Comparison of ENCODE assay signal across 1 cellular context in the genomic region with DNA sequence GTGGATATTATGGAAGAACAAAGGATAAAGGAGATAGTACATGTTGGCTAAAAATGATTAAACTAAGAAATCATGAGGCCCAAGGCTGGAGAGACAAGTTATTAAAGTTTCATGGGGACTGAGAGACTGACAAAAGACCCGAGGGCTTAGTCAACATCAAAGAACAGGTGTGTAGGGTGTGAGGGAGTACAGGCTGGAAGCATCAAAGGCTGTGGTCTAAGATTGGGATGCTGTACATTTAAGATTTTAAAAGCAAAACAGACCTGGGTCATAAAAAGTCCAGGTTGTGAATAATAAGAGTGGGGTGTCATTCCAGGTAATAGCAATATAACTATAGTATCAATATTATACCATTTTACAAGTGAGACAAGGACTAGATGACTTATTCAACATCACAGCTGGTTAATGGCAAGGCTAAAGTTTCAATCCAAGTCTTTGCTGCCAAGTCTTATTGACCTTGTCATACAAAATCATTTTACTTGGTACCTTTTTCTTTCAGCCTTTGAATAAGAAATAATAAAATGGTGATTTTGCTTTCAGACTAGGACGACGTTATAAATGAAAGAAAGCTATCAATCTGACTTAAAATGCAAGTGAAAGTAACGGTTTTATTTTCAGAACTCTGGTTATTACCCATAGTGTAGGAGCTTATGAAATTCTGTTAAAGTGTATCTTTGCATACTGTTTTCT.
TF ChIP-seq lines count a peak whose summit lies in the region.

No MANE protein-coding gene starts in this region.

TF ChIP-seq in GM12878, 131 proteins besides CTCF, POLR2A, EP300 and RAD21 (continued from another document and continues in another):
- TF ChIP-seq, protein P1, sequence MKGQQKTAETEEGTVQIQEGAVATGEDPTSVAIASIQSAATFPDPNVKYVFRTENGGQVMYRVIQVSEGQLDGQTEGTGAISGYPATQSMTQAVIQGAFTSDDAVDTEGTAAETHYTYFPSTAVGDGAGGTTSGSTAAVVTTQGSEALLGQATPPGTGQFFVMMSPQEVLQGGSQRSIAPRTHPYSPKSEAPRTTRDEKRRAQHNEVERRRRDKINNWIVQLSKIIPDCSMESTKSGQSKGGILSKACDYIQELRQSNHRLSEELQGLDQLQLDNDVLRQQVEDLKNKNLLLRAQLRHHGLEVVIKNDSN (IDR thresholded peaks at IDR 0.05; ENCODE audit: borderline replicate concordance, extremely low read length, insufficient read depth, low read depth, low read length), result no peak
- no peak for TF ChIP-seq SUZ12 (IDR thresholded peaks at IDR 0.05; ENCODE audit: unreplicated experiment)
- TF ChIP-seq NFYA (IDR thresholded peaks at IDR 0.05; ENCODE audit: borderline replicate concordance, low read depth, low read length), result no peak
- TF ChIP-seq ZNF622 (IDR thresholded peaks at IDR 0.05), result no peak
- no peak for TF ChIP-seq HCFC1 (IDR thresholded peaks at IDR 0.05; ENCODE audit: low read length)
- TF ChIP-seq ASH2L (IDR thresholded peaks at IDR 0.05; ENCODE audit: borderline replicate concordance, low read depth), result no peak
- TF ChIP-seq MXI1 (IDR thresholded peaks at IDR 0.05; ENCODE audit: low read depth, low read length), result no peak
- no peak for TF ChIP-seq NFXL1 (IDR thresholded peaks at IDR 0.05; ENCODE audit: borderline replicate concordance)
- TF ChIP-seq TCF3 (IDR thresholded peaks at IDR 0.05; ENCODE audit: borderline replicate concordance, insufficient read depth, low read depth, low read length), result 0 out of 2 replicates have a peak, but pooled peaks have one; percentile 26
- TF ChIP-seq FOXK2 (IDR thresholded peaks at IDR 0.05), result no peak
- TF ChIP-seq ZZZ3 (IDR thresholded peaks at IDR 0.05; ENCODE audit: control insufficient read depth, insufficient read length, low read depth), result no peak
- TF ChIP-seq CREM (IDR thresholded peaks at IDR 0.05; ENCODE audit: low read depth), result peak; percentile 79
- no peak for TF ChIP-seq LARP7 (IDR thresholded peaks at IDR 0.05)
- no peak for TF ChIP-seq RAD51 (IDR thresholded peaks at IDR 0.05)
- TF ChIP-seq, protein P2, sequence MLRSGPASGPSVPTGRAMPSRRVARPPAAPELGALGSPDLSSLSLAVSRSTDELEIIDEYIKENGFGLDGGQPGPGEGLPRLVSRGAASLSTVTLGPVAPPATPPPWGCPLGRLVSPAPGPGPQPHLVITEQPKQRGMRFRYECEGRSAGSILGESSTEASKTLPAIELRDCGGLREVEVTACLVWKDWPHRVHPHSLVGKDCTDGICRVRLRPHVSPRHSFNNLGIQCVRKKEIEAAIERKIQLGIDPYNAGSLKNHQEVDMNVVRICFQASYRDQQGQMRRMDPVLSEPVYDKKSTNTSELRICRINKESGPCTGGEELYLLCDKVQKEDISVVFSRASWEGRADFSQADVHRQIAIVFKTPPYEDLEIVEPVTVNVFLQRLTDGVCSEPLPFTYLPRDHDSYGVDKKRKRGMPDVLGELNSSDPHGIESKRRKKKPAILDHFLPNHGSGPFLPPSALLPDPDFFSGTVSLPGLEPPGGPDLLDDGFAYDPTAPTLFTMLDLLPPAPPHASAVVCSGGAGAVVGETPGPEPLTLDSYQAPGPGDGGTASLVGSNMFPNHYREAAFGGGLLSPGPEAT (IDR thresholded peaks at IDR 0.05; ENCODE audit: low read depth), result peak; percentile 70
- no peak for TF ChIP-seq ZSCAN29 (IDR thresholded peaks at IDR 0.05)
- TF ChIP-seq CHD1 (IDR thresholded peaks at IDR 0.05; ENCODE audit: low read depth, low read length), result no peak
- TF ChIP-seq, protein P3, sequence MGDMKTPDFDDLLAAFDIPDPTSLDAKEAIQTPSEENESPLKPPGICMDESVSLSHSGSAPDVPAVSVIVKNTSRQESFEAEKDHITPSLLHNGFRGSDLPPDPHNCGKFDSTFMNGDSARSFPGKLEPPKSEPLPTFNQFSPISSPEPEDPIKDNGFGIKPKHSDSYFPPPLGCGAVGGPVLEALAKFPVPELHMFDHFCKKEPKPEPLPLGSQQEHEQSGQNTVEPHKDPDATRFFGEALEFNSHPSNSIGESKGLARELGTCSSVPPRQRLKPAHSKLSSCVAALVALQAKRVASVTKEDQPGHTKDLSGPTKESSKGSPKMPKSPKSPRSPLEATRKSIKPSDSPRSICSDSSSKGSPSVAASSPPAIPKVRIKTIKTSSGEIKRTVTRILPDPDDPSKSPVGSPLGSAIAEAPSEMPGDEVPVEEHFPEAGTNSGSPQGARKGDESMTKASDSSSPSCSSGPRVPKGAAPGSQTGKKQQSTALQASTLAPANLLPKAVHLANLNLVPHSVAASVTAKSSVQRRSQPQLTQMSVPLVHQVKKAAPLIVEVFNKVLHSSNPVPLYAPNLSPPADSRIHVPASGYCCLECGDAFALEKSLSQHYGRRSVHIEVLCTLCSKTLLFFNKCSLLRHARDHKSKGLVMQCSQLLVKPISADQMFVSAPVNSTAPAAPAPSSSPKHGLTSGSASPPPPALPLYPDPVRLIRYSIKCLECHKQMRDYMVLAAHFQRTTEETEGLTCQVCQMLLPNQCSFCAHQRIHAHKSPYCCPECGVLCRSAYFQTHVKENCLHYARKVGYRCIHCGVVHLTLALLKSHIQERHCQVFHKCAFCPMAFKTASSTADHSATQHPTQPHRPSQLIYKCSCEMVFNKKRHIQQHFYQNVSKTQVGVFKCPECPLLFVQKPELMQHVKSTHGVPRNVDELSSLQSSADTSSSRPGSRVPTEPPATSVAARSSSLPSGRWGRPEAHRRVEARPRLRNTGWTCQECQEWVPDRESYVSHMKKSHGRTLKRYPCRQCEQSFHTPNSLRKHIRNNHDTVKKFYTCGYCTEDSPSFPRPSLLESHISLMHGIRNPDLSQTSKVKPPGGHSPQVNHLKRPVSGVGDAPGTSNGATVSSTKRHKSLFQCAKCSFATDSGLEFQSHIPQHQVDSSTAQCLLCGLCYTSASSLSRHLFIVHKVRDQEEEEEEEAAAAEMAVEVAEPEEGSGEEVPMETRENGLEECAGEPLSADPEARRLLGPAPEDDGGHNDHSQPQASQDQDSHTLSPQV (IDR thresholded peaks at IDR 0.05), result no peak
- no peak for TF ChIP-seq KAT2A (conservative IDR thresholded peaks at IDR 0.05; ENCODE audit: control insufficient read depth, low read depth, low read length)
- TF ChIP-seq, protein P4, sequence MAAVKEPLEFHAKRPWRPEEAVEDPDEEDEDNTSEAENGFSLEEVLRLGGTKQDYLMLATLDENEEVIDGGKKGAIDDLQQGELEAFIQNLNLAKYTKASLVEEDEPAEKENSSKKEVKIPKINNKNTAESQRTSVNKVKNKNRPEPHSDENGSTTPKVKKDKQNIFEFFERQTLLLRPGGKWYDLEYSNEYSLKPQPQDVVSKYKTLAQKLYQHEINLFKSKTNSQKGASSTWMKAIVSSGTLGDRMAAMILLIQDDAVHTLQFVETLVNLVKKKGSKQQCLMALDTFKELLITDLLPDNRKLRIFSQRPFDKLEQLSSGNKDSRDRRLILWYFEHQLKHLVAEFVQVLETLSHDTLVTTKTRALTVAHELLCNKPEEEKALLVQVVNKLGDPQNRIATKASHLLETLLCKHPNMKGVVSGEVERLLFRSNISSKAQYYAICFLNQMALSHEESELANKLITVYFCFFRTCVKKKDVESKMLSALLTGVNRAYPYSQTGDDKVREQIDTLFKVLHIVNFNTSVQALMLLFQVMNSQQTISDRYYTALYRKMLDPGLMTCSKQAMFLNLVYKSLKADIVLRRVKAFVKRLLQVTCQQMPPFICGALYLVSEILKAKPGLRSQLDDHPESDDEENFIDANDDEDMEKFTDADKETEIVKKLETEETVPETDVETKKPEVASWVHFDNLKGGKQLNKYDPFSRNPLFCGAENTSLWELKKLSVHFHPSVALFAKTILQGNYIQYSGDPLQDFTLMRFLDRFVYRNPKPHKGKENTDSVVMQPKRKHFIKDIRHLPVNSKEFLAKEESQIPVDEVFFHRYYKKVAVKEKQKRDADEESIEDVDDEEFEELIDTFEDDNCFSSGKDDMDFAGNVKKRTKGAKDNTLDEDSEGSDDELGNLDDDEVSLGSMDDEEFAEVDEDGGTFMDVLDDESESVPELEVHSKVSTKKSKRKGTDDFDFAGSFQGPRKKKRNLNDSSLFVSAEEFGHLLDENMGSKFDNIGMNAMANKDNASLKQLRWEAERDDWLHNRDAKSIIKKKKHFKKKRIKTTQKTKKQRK (IDR thresholded peaks at IDR 0.05; ENCODE audit: low read depth, low read length), result no peak
- TF ChIP-seq, protein P5, sequence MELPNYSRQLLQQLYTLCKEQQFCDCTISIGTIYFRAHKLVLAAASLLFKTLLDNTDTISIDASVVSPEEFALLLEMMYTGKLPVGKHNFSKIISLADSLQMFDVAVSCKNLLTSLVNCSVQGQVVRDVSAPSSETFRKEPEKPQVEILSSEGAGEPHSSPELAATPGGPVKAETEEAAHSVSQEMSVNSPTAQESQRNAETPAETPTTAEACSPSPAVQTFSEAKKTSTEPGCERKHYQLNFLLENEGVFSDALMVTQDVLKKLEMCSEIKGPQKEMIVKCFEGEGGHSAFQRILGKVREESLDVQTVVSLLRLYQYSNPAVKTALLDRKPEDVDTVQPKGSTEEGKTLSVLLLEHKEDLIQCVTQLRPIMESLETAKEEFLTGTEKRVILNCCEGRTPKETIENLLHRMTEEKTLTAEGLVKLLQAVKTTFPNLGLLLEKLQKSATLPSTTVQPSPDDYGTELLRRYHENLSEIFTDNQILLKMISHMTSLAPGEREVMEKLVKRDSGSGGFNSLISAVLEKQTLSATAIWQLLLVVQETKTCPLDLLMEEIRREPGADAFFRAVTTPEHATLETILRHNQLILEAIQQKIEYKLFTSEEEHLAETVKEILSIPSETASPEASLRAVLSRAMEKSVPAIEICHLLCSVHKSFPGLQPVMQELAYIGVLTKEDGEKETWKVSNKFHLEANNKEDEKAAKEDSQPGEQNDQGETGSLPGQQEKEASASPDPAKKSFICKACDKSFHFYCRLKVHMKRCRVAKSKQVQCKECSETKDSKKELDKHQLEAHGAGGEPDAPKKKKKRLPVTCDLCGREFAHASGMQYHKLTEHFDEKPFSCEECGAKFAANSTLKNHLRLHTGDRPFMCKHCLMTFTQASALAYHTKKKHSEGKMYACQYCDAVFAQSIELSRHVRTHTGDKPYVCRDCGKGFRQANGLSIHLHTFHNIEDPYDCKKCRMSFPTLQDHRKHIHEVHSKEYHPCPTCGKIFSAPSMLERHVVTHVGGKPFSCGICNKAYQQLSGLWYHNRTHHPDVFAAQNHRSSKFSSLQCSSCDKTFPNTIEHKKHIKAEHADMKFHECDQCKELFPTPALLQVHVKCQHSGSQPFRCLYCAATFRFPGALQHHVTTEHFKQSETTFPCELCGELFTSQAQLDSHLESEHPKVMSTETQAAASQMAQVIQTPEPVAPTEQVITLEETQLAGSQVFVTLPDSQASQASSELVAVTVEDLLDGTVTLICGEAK (IDR thresholded peaks at IDR 0.05; ENCODE audit: borderline replicate concordance), result no peak; the same call in 1 of the 2 replicates
- peak; percentile 61 for TF ChIP-seq ATF7 (IDR thresholded peaks at IDR 0.05; ENCODE audit: low read depth)
- TF ChIP-seq ZNF217 (IDR thresholded peaks at IDR 0.05), result peak; percentile 95; the same call in 1 of the 2 replicates
- peak; percentile 44; the same call in 1 of the 2 replicates for TF ChIP-seq GABPA (IDR thresholded peaks at IDR 0.05; ENCODE audit: low read depth)
- no peak for TF ChIP-seq PAX5 (IDR thresholded peaks at IDR 0.05; ENCODE audit: borderline replicate concordance, low read depth, low read length)
- TF ChIP-seq NR2F1 (conservative IDR thresholded peaks at IDR 0.05), result peak; percentile 61; the same call in 1 of the 2 replicates
- TF ChIP-seq, protein P6, sequence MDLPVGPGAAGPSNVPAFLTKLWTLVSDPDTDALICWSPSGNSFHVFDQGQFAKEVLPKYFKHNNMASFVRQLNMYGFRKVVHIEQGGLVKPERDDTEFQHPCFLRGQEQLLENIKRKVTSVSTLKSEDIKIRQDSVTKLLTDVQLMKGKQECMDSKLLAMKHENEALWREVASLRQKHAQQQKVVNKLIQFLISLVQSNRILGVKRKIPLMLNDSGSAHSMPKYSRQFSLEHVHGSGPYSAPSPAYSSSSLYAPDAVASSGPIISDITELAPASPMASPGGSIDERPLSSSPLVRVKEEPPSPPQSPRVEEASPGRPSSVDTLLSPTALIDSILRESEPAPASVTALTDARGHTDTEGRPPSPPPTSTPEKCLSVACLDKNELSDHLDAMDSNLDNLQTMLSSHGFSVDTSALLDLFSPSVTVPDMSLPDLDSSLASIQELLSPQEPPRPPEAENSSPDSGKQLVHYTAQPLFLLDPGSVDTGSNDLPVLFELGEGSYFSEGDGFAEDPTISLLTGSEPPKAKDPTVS (IDR thresholded peaks at IDR 0.05; ENCODE audit: low read depth, low read length), result no peak
- TF ChIP-seq, protein P7, sequence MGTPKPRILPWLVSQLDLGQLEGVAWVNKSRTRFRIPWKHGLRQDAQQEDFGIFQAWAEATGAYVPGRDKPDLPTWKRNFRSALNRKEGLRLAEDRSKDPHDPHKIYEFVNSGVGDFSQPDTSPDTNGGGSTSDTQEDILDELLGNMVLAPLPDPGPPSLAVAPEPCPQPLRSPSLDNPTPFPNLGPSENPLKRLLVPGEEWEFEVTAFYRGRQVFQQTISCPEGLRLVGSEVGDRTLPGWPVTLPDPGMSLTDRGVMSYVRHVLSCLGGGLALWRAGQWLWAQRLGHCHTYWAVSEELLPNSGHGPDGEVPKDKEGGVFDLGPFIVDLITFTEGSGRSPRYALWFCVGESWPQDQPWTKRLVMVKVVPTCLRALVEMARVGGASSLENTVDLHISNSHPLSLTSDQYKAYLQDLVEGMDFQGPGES (IDR thresholded peaks at IDR 0.05), result no peak
- TF ChIP-seq KDM1A (IDR thresholded peaks at IDR 0.05; ENCODE audit: borderline replicate concordance), result no peak
- no peak for TF ChIP-seq ESRRA (IDR thresholded peaks at IDR 0.05; ENCODE audit: low read length)
- 0 out of 2 replicates have a peak, but pooled peaks have one; percentile 73 for TF ChIP-seq BMI1 (IDR thresholded peaks at IDR 0.05; ENCODE audit: borderline replicate concordance)
- no peak for TF ChIP-seq SMC3 (IDR thresholded peaks at IDR 0.05; ENCODE audit: borderline replicate concordance, low read length)
- TF ChIP-seq, protein P8, sequence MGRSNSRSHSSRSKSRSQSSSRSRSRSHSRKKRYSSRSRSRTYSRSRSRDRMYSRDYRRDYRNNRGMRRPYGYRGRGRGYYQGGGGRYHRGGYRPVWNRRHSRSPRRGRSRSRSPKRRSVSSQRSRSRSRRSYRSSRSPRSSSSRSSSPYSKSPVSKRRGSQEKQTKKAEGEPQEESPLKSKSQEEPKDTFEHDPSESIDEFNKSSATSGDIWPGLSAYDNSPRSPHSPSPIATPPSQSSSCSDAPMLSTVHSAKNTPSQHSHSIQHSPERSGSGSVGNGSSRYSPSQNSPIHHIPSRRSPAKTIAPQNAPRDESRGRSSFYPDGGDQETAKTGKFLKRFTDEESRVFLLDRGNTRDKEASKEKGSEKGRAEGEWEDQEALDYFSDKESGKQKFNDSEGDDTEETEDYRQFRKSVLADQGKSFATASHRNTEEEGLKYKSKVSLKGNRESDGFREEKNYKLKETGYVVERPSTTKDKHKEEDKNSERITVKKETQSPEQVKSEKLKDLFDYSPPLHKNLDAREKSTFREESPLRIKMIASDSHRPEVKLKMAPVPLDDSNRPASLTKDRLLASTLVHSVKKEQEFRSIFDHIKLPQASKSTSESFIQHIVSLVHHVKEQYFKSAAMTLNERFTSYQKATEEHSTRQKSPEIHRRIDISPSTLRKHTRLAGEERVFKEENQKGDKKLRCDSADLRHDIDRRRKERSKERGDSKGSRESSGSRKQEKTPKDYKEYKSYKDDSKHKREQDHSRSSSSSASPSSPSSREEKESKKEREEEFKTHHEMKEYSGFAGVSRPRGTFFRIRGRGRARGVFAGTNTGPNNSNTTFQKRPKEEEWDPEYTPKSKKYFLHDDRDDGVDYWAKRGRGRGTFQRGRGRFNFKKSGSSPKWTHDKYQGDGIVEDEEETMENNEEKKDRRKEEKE (IDR thresholded peaks at IDR 0.05), result no peak
